15 cellular contexts compared by ENCODE assay signal in the genomic region with DNA sequence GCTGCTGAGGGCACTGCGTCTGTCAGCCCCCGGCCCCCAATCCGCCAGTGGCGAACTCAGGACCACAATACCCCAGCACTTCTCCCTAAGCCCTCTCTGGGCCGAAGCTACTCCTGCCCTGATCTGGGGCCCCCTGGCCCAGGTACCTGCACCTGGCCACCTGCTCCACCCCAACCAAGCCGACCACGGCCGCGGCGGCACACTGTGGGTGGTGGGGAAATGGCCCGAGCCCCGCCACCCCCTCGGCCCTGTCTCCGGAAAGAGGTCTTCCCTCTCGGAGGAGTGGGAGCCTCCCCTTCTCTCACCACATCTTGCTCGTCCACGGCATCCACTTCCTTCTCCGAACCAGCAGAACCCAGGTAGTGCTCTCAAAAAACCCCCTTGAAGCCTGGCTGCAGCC. TPM values are rescaled to one million over a fixed set of nuclear protein-coding genes. Genes with fewer than 3 reads are reported as not detected.
DNase-seq lines count a peak whose midpoint lies in the region; ATAC-seq, FAIRE-seq and TF ChIP-seq lines count a peak whose summit lies in the region.
"Had no signal": no experiment of that assay in that cellular context is flagged by ENCODE, and none has a peak within 500 bp of the region (broad histone marks: within the 10 kb centered on the region; RNA-seq: fewer than 3 reads in every experiment).

No MANE protein-coding gene starts in this region.

- in situ Hi-C loops in K562 (cut with MboI), result no loop called here

- no peak for ATAC-seq in activated naive CD8-positive, alpha-beta T cell treated with anti-CD3 and anti-CD28 coated beads, Interleukin-2, amount 50 U/mL, for 24 hours
- no peak for ATAC-seq in K562
- no peak for ATAC-seq in stimulated activated memory B cell treated with anti-CD40 and anti-IgM and Interleukin-4, amounts not matched to agents 10 μg/mL and 1 μg/mL and 100 μg/mL, for 72 hours
- ATAC-seq: A549, GM12878 had no signal

- H3K36me3 ChIP-seq in K562 (ENCODE audit: control insufficient read depth, insufficient read depth, low read length), result peaks cover 48% of the 10 kb centered on the region

- no peaks in the 10 kb centered on the region for H3K9me1 ChIP-seq in K562 (ENCODE audit: control insufficient read depth, insufficient read depth, low read length)

- no peak overlapping the region for H3K4me3 ChIP-seq in K562
- H3K4me3 ChIP-seq: A549, GM12878, GM23248 had no signal

- no peaks in the 10 kb centered on the region; the same call in 1 of the 2 replicates for H3K9me3 ChIP-seq in K562 (replicated peaks; ENCODE audit: control insufficient read depth, insufficient read depth, low read depth, low read length)
- H3K9me3 ChIP-seq: A549 had no signal

- H3K4me1 ChIP-seq in K562 (replicated peaks in 1 of 2; ENCODE audit: control insufficient read depth in 2 of 2, insufficient read depth in 2 of 2, low read length in 2 of 2), result peaks cover 18 to 58% of the 10 kb centered on the region in 2 experiments; a peak in 4 of 5 replicates

- TF ChIP-seq RAD21 in K562 (CRISPR knock-in tag; conservative IDR thresholded peaks at IDR 0.05 in 1 of 2, IDR thresholded peaks at IDR 0.05 in 1 of 2), result no peak

- CTCF ChIA-PET in RWPE1 (lab: Yijun Ruan, JAX) (interaction anchor here (1.8 kb wide), 1 partner anchor 39 kb away, joined by 4 read pairs; no protein-coding TSS in a partner anchor), K562 (lab: Yijun Ruan, JAX; ENCODE audit: low intra/inter-chr PET ratio) (no interaction called here)

- DNase-seq in activated naive CD8-positive, alpha-beta T cell treated with anti-CD3 and anti-CD28 coated beads, Interleukin-2, amount 50 U/mL, for 24 hours, result no peak
- DNase-seq in RWPE1 (ENCODE audit: low spot score) (no peak), K562 (ENCODE audit: extremely low read depth in 1 of 4, low spot score in 3 of 4) (no peak), NCI-H774 (lab: John Stamatoyannopoulos, UW) (no peak), AG08395 (ENCODE audit: low spot score) (no peak)
- DNase-seq: DMS 273 treated with DMSO at 0.1 percent for 48 hours, GM23248 had no signal

- TF ChIP-seq EP300 in K562 (IDR thresholded peaks at IDR 0.05; ENCODE audit: low read length), result no peak

- H3K4me2 ChIP-seq in K562 (ENCODE audit: insufficient read depth, low read length), result no peak overlapping the region
- H3K4me2 ChIP-seq: A549 had no signal

- peaks cover 36% of the 10 kb centered on the region for H3K4me1 Mint-ChIP-seq in activated naive CD8-positive, alpha-beta T cell (ENCODE audit: low read depth)
- H3K4me1 Mint-ChIP-seq in activated naive CD8-positive, alpha-beta T cell treated with anti-CD3 and anti-CD28 coated beads, Interleukin-2, amount 50 U/mL, for 24 hours, result peaks cover 45% of the 10 kb centered on the region
- H3K4me1 Mint-ChIP-seq in stimulated activated memory B cell treated with anti-CD40 and anti-IgM and Interleukin-4, amounts not matched to agents 10 μg/mL and 1 μg/mL and 100 μg/mL, for 72 hours, result peaks cover 36% of the 10 kb centered on the region

- H3K79me2 ChIP-seq in K562 (ENCODE audit: control insufficient read depth, insufficient read depth, low read length), result peaks cover 25% of the 10 kb centered on the region

- H3K9ac ChIP-seq in K562 (ENCODE audit: insufficient read depth in 1 of 2, low read depth in 2 of 2, low read length in 2 of 2), result no peak overlapping the region
- H3K9ac ChIP-seq: GM23248 had no signal

- no peak for TF ChIP-seq CTCF in RWPE1 (conservative IDR thresholded peaks at IDR 0.05; ENCODE audit: low read depth)
- TF ChIP-seq CTCF in K562 (IDR thresholded peaks at IDR 0.05 in 2 of 3, conservative IDR thresholded peaks at IDR 0.05 in 1 of 3; ENCODE audit: insufficient read depth in 2 of 3, low read depth in 1 of 3, low read length in 3 of 3), result no peak

- H3K27ac ChIP-seq in RWPE1, result peak overlapping the region; percentile 98
- H3K27ac ChIP-seq in K562 (ENCODE audit: extremely low read depth, low read depth, low read length), result no peak overlapping the region
- H3K27ac ChIP-seq: A549, GM23248, HL-60 had no signal

- peak overlapping the region; percentile 61 for H3K27ac Mint-ChIP-seq in activated naive CD8-positive, alpha-beta T cell
- no peak overlapping the region for H3K27ac Mint-ChIP-seq in activated naive CD8-positive, alpha-beta T cell treated with anti-CD3 and anti-CD28 coated beads, Interleukin-2, amount 50 U/mL, for 24 hours
- peak overlapping the region; percentile 23 for H3K27ac Mint-ChIP-seq in stimulated activated memory B cell treated with anti-CD40 and anti-IgM and Interleukin-4, amounts not matched to agents 10 μg/mL and 1 μg/mL and 100 μg/mL, for 72 hours

- BruUV-seq in K562 (replicated peaks; lab: Mats Ljungman, UMichigan), result no TSS peak

- no peaks in the 10 kb centered on the region for H3K9me3 Mint-ChIP-seq in activated naive CD8-positive, alpha-beta T cell (ENCODE audit: low read depth)
- no peaks in the 10 kb centered on the region for H3K9me3 Mint-ChIP-seq in activated naive CD8-positive, alpha-beta T cell treated with anti-CD3 and anti-CD28 coated beads, Interleukin-2, amount 50 U/mL, for 24 hours
- H3K9me3 Mint-ChIP-seq in stimulated activated memory B cell treated with anti-CD40 and anti-IgM and Interleukin-4, amounts not matched to agents 10 μg/mL and 1 μg/mL and 100 μg/mL, for 72 hours, result no peaks in the 10 kb centered on the region

- no peak for TF ChIP-seq POLR2A in K562 (conservative IDR thresholded peaks at IDR 0.05)

- no peaks in the 10 kb centered on the region for H3K27me3 Mint-ChIP-seq in activated naive CD8-positive, alpha-beta T cell
- H3K27me3 Mint-ChIP-seq in activated naive CD8-positive, alpha-beta T cell treated with anti-CD3 and anti-CD28 coated beads, Interleukin-2, amount 50 U/mL, for 24 hours, result no peaks in the 10 kb centered on the region
- H3K27me3 Mint-ChIP-seq in stimulated activated memory B cell treated with anti-CD40 and anti-IgM and Interleukin-4, amounts not matched to agents 10 μg/mL and 1 μg/mL and 100 μg/mL, for 72 hours, result no peaks in the 10 kb centered on the region

- no peak overlapping the region for H3K4me3 Mint-ChIP-seq in activated naive CD8-positive, alpha-beta T cell
- no peak overlapping the region for H3K4me3 Mint-ChIP-seq in activated naive CD8-positive, alpha-beta T cell treated with anti-CD3 and anti-CD28 coated beads, Interleukin-2, amount 50 U/mL, for 24 hours
- no peak overlapping the region for H3K4me3 Mint-ChIP-seq in stimulated activated memory B cell treated with anti-CD40 and anti-IgM and Interleukin-4, amounts not matched to agents 10 μg/mL and 1 μg/mL and 100 μg/mL, for 72 hours
- H3K4me3 Mint-ChIP-seq: CD14-positive monocyte had no signal

- intact Hi-C loops in K562 (cut with micrococcal nuclease), result loop anchor here (5.0 to 10.0 kb wide), 4 partner anchors 160 to 590 kb away; a partner anchor contains a TSS

- peaks cover 4% of the 10 kb centered on the region for H3K36me3 Mint-ChIP-seq in activated naive CD8-positive, alpha-beta T cell
- peaks cover 49% of the 10 kb centered on the region for H3K36me3 Mint-ChIP-seq in activated naive CD8-positive, alpha-beta T cell treated with anti-CD3 and anti-CD28 coated beads, Interleukin-2, amount 50 U/mL, for 24 hours (ENCODE audit: low read depth)
- H3K36me3 Mint-ChIP-seq in stimulated activated memory B cell treated with anti-CD40 and anti-IgM and Interleukin-4, amounts not matched to agents 10 μg/mL and 1 μg/mL and 100 μg/mL, for 72 hours, result peaks cover 34% of the 10 kb centered on the region

- 92% methylated on average over 18 of the region's 18 CpGs for WGBS in K562 (ENCODE audit: insufficient coverage, low coverage, missing lambda C conversion rate)

- POLR2A ChIA-PET in RWPE1 (lab: Yijun Ruan, JAX; ENCODE audit: low non-redundant PET), result no interaction called here
- POLR2A ChIA-PET in K562 (lab: Yijun Ruan, JAX), result no interaction called here

- H3K27me3 ChIP-seq in K562 (ENCODE audit: control insufficient read depth in 2 of 2, insufficient read depth in 2 of 2, low read length in 2 of 2), result no peaks in the 10 kb centered on the region

- H4K20me1 ChIP-seq in K562 (replicated peaks; ENCODE audit: control insufficient read depth, insufficient read depth, low read length), result no peaks in the 10 kb centered on the region

- no peak for FAIRE-seq in K562 (lab: Jason Lieb, UNC)
- FAIRE-seq: A549, GM12878, GM18507, H54 had no signal

- no peak overlapping the region for H2AFZ ChIP-seq in K562 (ENCODE audit: low read depth, low read length)
- H2AFZ ChIP-seq: GM23248 had no signal

RNA-seq across cellular contexts. Expression of a gene that starts 3.4 kb away (rescaled TPM):
- 93.9 and 185 TPM in 2 replicates for total RNA-seq in K562 (2011; cell fraction: chromatin; rRNA removed; ENCODE audit: low replicate concordance)
- total RNA-seq in K562 (2011; cell fraction: nucleolus; rRNA removed), result 89.2 and 107 TPM in 2 replicates
- 100 and 120 TPM in 2 replicates for total RNA-seq in K562 (2011; cell fraction: nucleoplasm; rRNA removed)
- total RNA-seq in K562 (2014; rRNA removed), result 13.1 and 19.0 TPM in 2 replicates
- total RNA-seq in K562 (2014; rRNA removed; fragmentation: Illumina TruSeq; extraction: Trizol), result 6.9 and 8.1 TPM in 2 replicates
- 15.6 and 17.9 TPM in 2 replicates for total RNA-seq in K562 (2015; rRNA removed; fragmentation: Illumina TruSeq; extraction: Trizol)
- 50.1 and 59.5 TPM in 2 replicates for total RNA-seq in K562 (2021)
- 5.4 and 11.8 TPM in 2 replicates for polyA plus RNA-seq in K562 (2011; rRNA removed)
- polyA plus RNA-seq in K562 (2011; cell fraction: cytosol; rRNA removed), result 4.5 and 5.9 TPM in 2 replicates
- 95.4 and 113 TPM in 2 replicates for polyA plus RNA-seq in K562 (2011; cell fraction: nucleus; rRNA removed)
- polyA plus RNA-seq in K562 (2012), result 30.9 and 42.6 TPM in 2 replicates
- polyA plus RNA-seq in K562 (2014; fragmentation: Illumina TruSeq; extraction: Trizol), result 21.7 and 32.6 TPM in 2 replicates
- under 1 TPM; 0.32 to 0.46 TPM for polyA plus RNA-seq in K562 (2014; fragmentation: Nextera tagmentation; extraction: Ambion mirVana)
- polyA plus RNA-seq in K562 (2014; rRNA removed), result 21.9 and 25.1 TPM in 2 replicates
- 9.1 and 10.0 TPM in 2 replicates for polyA minus RNA-seq in K562 (2011; rRNA and poly(A)+ RNA removed)
- 10.9 and 11.7 TPM in 2 replicates for polyA minus RNA-seq in K562 (2011; cell fraction: cytosol; rRNA and poly(A)+ RNA removed)
- polyA minus RNA-seq in K562 (2011; cell fraction: nucleus; rRNA and poly(A)+ RNA removed), result 49.8 and 67.5 TPM in 2 replicates

RNA-seq across cellular contexts. Expression of a gene that starts 4.1 kb away (rescaled TPM):
- total RNA-seq in K562 (2011; cell fraction: chromatin; rRNA removed; ENCODE audit: low replicate concordance), result 27.0 and 46.3 TPM in 2 replicates
- total RNA-seq in K562 (2011; cell fraction: nucleolus; rRNA removed), result 23.7 and 30.5 TPM in 2 replicates
- 29.4 and 33.8 TPM in 2 replicates for total RNA-seq in K562 (2011; cell fraction: nucleoplasm; rRNA removed)
- total RNA-seq in K562 (2014; rRNA removed) (15.6 and 20.2 TPM in 2 replicates), K562 (2014; rRNA removed; fragmentation: Illumina TruSeq; extraction: Trizol) (6.5 and 6.8 TPM in 2 replicates), K562 (2015; rRNA removed; fragmentation: Illumina TruSeq; extraction: Trizol) (11.5 and 12.5 TPM in 2 replicates), K562 (2021) (62.1 and 63.1 TPM in 2 replicates)
- polyA plus RNA-seq in K562 (2011; rRNA removed) (10.0 and 13.0 TPM in 2 replicates), K562 (2014; fragmentation: Illumina TruSeq; extraction: Trizol) (23.8 and 38.3 TPM in 2 replicates), K562 (2014; fragmentation: Nextera tagmentation; extraction: Ambion mirVana) (1 to 10 TPM; 2.2 to 2.3 TPM), K562 (2014; rRNA removed) (20.5 and 26.7 TPM in 2 replicates)
- 6.7 and 10.3 TPM in 2 replicates for polyA plus RNA-seq in K562 (2011; cell fraction: cytosol; rRNA removed)
- 58.6 and 70.0 TPM in 2 replicates for polyA plus RNA-seq in K562 (2011; cell fraction: nucleus; rRNA removed)
- polyA plus RNA-seq in K562 (2012), result 29.3 and 46.6 TPM in 2 replicates
- polyA minus RNA-seq in K562 (2011; rRNA and poly(A)+ RNA removed), result 3.1 and 4.4 TPM in 2 replicates
- polyA minus RNA-seq in K562 (2011; cell fraction: cytosol; rRNA and poly(A)+ RNA removed), result 7.0 and 17.7 TPM in 2 replicates
- polyA minus RNA-seq in K562 (2011; cell fraction: nucleus; rRNA and poly(A)+ RNA removed), result 14.7 and 23.4 TPM in 2 replicates

RNA-seq across cellular contexts. Expression of a gene that starts 44.1 kb away (rescaled TPM):
- total RNA-seq in K562 (2011; cell fraction: chromatin; rRNA removed; ENCODE audit: low replicate concordance), result 89.8 and 132 TPM in 2 replicates
- total RNA-seq in K562 (2011; cell fraction: nucleolus; rRNA removed), result 44.6 and 46.2 TPM in 2 replicates
- total RNA-seq in K562 (2011; cell fraction: nucleoplasm; rRNA removed), result 58.6 and 74.8 TPM in 2 replicates
- total RNA-seq in K562 (2014; rRNA removed), result 16.0 and 16.3 TPM in 2 replicates
- total RNA-seq in K562 (2014; rRNA removed; fragmentation: Illumina TruSeq; extraction: Trizol), result 3.5 and 3.7 TPM in 2 replicates
- 5.8 and 7.9 TPM in 2 replicates for total RNA-seq in K562 (2015; rRNA removed; fragmentation: Illumina TruSeq; extraction: Trizol)
- 58.9 and 62.6 TPM in 2 replicates for total RNA-seq in K562 (2021)
- 2.2 and 6.4 TPM in 2 replicates for polyA plus RNA-seq in K562 (2011; rRNA removed)
- polyA plus RNA-seq in K562 (2011; cell fraction: cytosol; rRNA removed), result 1.9 and 3.2 TPM in 2 replicates
- polyA plus RNA-seq in K562 (2011; cell fraction: nucleus; rRNA removed), result 18.6 and 29.8 TPM in 2 replicates
- 16.6 and 25.8 TPM in 2 replicates for polyA plus RNA-seq in K562 (2012)
- 14.9 and 21.0 TPM in 2 replicates for polyA plus RNA-seq in K562 (2014; fragmentation: Illumina TruSeq; extraction: Trizol)
- under 1 TPM; 0.21 to 0.53 TPM for polyA plus RNA-seq in K562 (2014; fragmentation: Nextera tagmentation; extraction: Ambion mirVana)
- polyA plus RNA-seq in K562 (2014; rRNA removed), result 11.4 and 17.0 TPM in 2 replicates
- 11.0 and 11.9 TPM in 2 replicates for polyA minus RNA-seq in K562 (2011; rRNA and poly(A)+ RNA removed)
- polyA minus RNA-seq in K562 (2011; cell fraction: cytosol; rRNA and poly(A)+ RNA removed), result 21.7 and 27.4 TPM in 2 replicates
- 17.2 and 20.0 TPM in 2 replicates for polyA minus RNA-seq in K562 (2011; cell fraction: nucleus; rRNA and poly(A)+ RNA removed)

RNA-seq across cellular contexts. Expression of a gene that starts 44.7 kb away (rescaled TPM):
- total RNA-seq in K562 (2011; cell fraction: chromatin; rRNA removed; ENCODE audit: low replicate concordance), result 6.2 and 13.7 TPM in 2 replicates
- 11.6 and 16.5 TPM in 2 replicates for total RNA-seq in K562 (2011; cell fraction: nucleolus; rRNA removed)
- total RNA-seq in K562 (2011; cell fraction: nucleoplasm; rRNA removed), result 7.8 and 9.5 TPM in 2 replicates
- 11.4 and 14.6 TPM in 2 replicates for total RNA-seq in K562 (2014; rRNA removed)
- 8.4 and 8.7 TPM in 2 replicates for total RNA-seq in K562 (2014; rRNA removed; fragmentation: Illumina TruSeq; extraction: Trizol)
- 12.0 and 12.1 TPM in 2 replicates for total RNA-seq in K562 (2015; rRNA removed; fragmentation: Illumina TruSeq; extraction: Trizol)
- 15.4 and 16.9 TPM in 2 replicates for total RNA-seq in K562 (2021)
- polyA plus RNA-seq in K562 (2011; rRNA removed), result 8.0 and 9.6 TPM in 2 replicates
- 8.9 and 19.1 TPM in 2 replicates for polyA plus RNA-seq in K562 (2011; cell fraction: cytosol; rRNA removed)
- polyA plus RNA-seq in K562 (2011; cell fraction: nucleus; rRNA removed), result 8.3 and 9.8 TPM in 2 replicates
- 7.8 and 9.0 TPM in 2 replicates for polyA plus RNA-seq in K562 (2012)
- 11.6 and 12.3 TPM in 2 replicates for polyA plus RNA-seq in K562 (2014; fragmentation: Illumina TruSeq; extraction: Trizol)
- 1 to 10 TPM; 5.4 to 5.7 TPM for polyA plus RNA-seq in K562 (2014; fragmentation: Nextera tagmentation; extraction: Ambion mirVana)
- polyA plus RNA-seq in K562 (2014; rRNA removed), result 10.2 and 10.8 TPM in 2 replicates
- polyA minus RNA-seq in K562 (2011; rRNA and poly(A)+ RNA removed), result 8.2 and 10.0 TPM in 2 replicates
- polyA minus RNA-seq in K562 (2011; cell fraction: cytosol; rRNA and poly(A)+ RNA removed), result 11.1 TPM in 2 replicates
- polyA minus RNA-seq in K562 (2011; cell fraction: nucleus; rRNA and poly(A)+ RNA removed), result 7.8 and 8.9 TPM in 2 replicates
